In the genomic region with DNA sequence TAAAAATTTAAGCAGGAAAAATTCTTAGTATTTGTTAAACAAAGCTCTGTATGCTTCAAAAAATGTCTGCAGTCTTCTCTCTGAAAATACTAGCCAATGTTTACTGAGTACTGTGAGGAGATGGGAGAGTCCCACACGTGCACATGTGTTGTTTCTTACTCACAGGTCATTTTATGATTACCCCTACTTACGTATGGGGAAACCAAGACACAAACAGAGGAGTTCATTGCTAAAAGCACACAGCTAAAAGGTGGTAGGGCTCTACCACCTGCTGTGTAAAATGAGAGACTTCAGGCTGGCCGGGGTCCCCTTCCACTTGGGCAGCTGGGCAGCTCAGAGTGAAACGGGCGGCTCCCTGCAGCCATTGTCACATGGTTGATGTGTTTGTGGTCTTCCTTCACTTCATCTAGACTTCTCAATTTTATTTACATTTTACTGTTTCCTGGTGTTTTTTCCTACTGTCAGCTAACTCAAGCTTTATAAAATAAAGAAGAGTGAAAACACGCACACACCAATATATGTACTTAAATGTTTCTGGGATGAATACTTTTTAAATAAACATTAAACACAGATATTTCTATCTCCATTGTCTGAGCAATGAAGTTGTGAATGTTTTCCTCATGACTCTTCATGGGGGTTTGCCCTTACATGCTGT, we compare ENCODE assay signal across 10 cellular contexts.
DNase-seq lines count a peak whose midpoint lies in the region; ATAC-seq, FAIRE-seq and TF ChIP-seq lines count a peak whose summit lies in the region.
"Had no signal": no experiment of that assay in that cellular context is flagged by ENCODE, and none has a peak within 500 bp of the region (broad histone marks: within the 10 kb centered on the region; RNA-seq: fewer than 3 reads in every experiment).

No MANE protein-coding gene starts in this region.

- ATAC-seq in naive thymus-derived CD4-positive, alpha-beta T cell = no peak
- ATAC-seq in HG03139 (IDR thresholded peaks at IDR 0.05; ENCODE audit: unreplicated experiment) = no peak

- 74 to 81% (median 75%) methylated on average over 6 of the region's 6 CpGs for WGBS in adipose tissue, 3 donors

- peak overlapping the region in 9 of 10 donors; percentile 59 to 89 (median 74) for H3K4me3 Mint-ChIP-seq in naive thymus-derived CD4-positive, alpha-beta T cell

- no peak overlapping the region for H3K4me3 ChIP-seq in ACC112 (ENCODE audit: low read depth, low read length)
- H3K4me3 ChIP-seq in naive thymus-derived CD4-positive, alpha-beta T cell (ENCODE audit: low read length) = peak overlapping the region; percentile 16

- peaks cover 52 to 89% (median 83%) of the 10 kb centered on the region in 7 donors for H3K4me1 Mint-ChIP-seq in naive thymus-derived CD4-positive, alpha-beta T cell

- no peaks in the 10 kb centered on the region for H3K27me3 ChIP-seq in ACC112 (ENCODE audit: insufficient read depth, low read length)
- no peaks in the 10 kb centered on the region for H3K27me3 ChIP-seq in naive thymus-derived CD4-positive, alpha-beta T cell (ENCODE audit: control insufficient read depth in 2 of 2, insufficient read depth in 2 of 2, low read length in 2 of 2)

- peak; percentile 92 for FAIRE-seq in GM12891 (lab: Jason Lieb, UNC)
- FAIRE-seq: endothelial cell of umbilical vein had no signal

- H3K36me3 ChIP-seq in ACC112 (ENCODE audit: insufficient read depth, low read length) = peaks cover 22% of the 10 kb centered on the region
- H3K36me3 ChIP-seq in naive thymus-derived CD4-positive, alpha-beta T cell (ENCODE audit: control insufficient read depth in 2 of 3, insufficient read depth in 3 of 3, low read length in 3 of 3) = peaks cover 0 to 6% (median 3%) of the 10 kb centered on the region in 3 experiments

- H3K36me3 Mint-ChIP-seq in naive thymus-derived CD4-positive, alpha-beta T cell = peaks cover 5 to 46% (median 26%) of the 10 kb centered on the region in 5 donors

- intact Hi-C loops in naive thymus-derived CD4-positive, alpha-beta T cell (cut with micrococcal nuclease) = loop anchor here in 1 of 2 donors (10.0 kb wide), 2 partner anchors 567 to 687 kb away; a partner anchor contains a TSS

- H3K27me3 Mint-ChIP-seq in naive thymus-derived CD4-positive, alpha-beta T cell = no peaks in the 10 kb centered on the region

- POLR2A ChIA-PET in naive thymus-derived CD4-positive, alpha-beta T cell (lab: Charles Lee) = interaction anchor here (0.7 to 2.8 kb wide), 4 partner anchors 9 to 70 kb away, joined by 4 to 15 read pairs (median 10); a partner anchor contains a TSS

- peak overlapping the region; percentile 96 to 100 (median 99) for H3K27ac Mint-ChIP-seq in naive thymus-derived CD4-positive, alpha-beta T cell

- no peaks in the 10 kb centered on the region for H3K9me3 ChIP-seq in naive thymus-derived CD4-positive, alpha-beta T cell (ENCODE audit: control insufficient read depth in 2 of 3, low read length in 3 of 3)

- CTCF ChIA-PET in naive thymus-derived CD4-positive, alpha-beta T cell (lab: Charles Lee) = interaction anchor here (0.6 to 1.1 kb wide), 2 partner anchors 69 to 132 kb away, joined by 4 read pairs; no protein-coding TSS in a partner anchor

- peaks cover 0 to 2% (median 0%) of the 10 kb centered on the region in 11 donors for H3K9me3 Mint-ChIP-seq in naive thymus-derived CD4-positive, alpha-beta T cell

- H3K79me2 ChIP-seq in ACC112 (ENCODE audit: control insufficient read depth, insufficient read depth, low read length, unreplicated experiment) = no peaks in the 10 kb centered on the region

- TF ChIP-seq POLR2A in GM12891 (IDR thresholded peaks at IDR 0.05; ENCODE audit: low read depth, low read length) = no peak

- no peak overlapping the region for H2AFZ ChIP-seq in ACC112 (ENCODE audit: low read length, unreplicated experiment)

- H3K27ac ChIP-seq in ACC112 (ENCODE audit: low read depth, low read length) (peak overlapping the region; percentile 58), adipose tissue (ENCODE audit: low read depth, low read length) (peak overlapping the region; percentile 9)
- H3K27ac ChIP-seq in naive thymus-derived CD4-positive, alpha-beta T cell (ENCODE audit: low read depth, low read length) = peak overlapping the region; percentile 82

- DNase-seq in GM12891 (ENCODE audit: insufficient read length, low spot score) (no peak), iPS-NIHi7 (ENCODE audit: extremely low spot score) (no peak), NCI-H2196 treated with DMSO at 0.1 percent for 48 hours (lab: John Stamatoyannopoulos, UW; ENCODE audit: unreplicated experiment) (no peak), NCI-H1048 (lab: John Stamatoyannopoulos, UW) (no peak)
- DNase-seq in naive thymus-derived CD4-positive, alpha-beta T cell = no peak
- DNase-seq: stimulated activated CD4-positive, alpha-beta T cell treated with anti-CD3 and anti-CD28 coated beads, Interleukin-1b, Interleukin-23, amount 100 ng/mL, for 48 hours had no signal

- H3K4me1 ChIP-seq in ACC112 (ENCODE audit: control insufficient read depth, insufficient read depth, low read length, unreplicated experiment) = peaks cover 55% of the 10 kb centered on the region
- peaks cover 63 to 90% of the 10 kb centered on the region in 2 donors for H3K4me1 ChIP-seq in naive thymus-derived CD4-positive, alpha-beta T cell (ENCODE audit: control insufficient read depth in 2 of 2, insufficient read depth in 2 of 2, low read length in 2 of 2)

TF ChIP-seq in GM12891, 5 proteins besides CTCF, POLR2A, EP300 and RAD21:
- TF ChIP-seq PAX5 (IDR thresholded peaks at IDR 0.05; ENCODE audit: insufficient read depth, low read length, severe bottlenecking) (no peak), SPI1 (IDR thresholded peaks at IDR 0.05; ENCODE audit: low read depth, low read length) (no peak), POLR2AphosphoS5 (IDR thresholded peaks at IDR 0.05; ENCODE audit: low read depth, low read length) (no peak), POU2F2 (IDR thresholded peaks at IDR 0.05; ENCODE audit: low read depth, low read length) (no peak), TAF1 (IDR thresholded peaks at IDR 0.05; ENCODE audit: low read depth, low read length) (no peak)

Comparison
In these comparisons a context has a peak if more than half of its experiments do, and no peak if none do; other contexts are left out.
1. H3K27ac ChIP-seq: peak in every context shown above with its lines; median percentile 82 in naive thymus-derived CD4-positive, alpha-beta T cell; 58 in ACC112; 9 in adipose tissue.